ENCODE assay signal across 1 cellular context in genomic region chr7:73963252-73963822, GRCh38.
TF ChIP-seq lines count a peak whose summit lies in the region.

No MANE protein-coding gene starts in this region.

TF ChIP-seq in HEK293, 187 proteins besides CTCF, POLR2A, EP300 and RAD21 (continued from another document):
- TF ChIP-seq ATF2 (tag by site-specific recombination; IDR thresholded peaks at IDR 0.05; ENCODE audit: low read depth) (no peak), ZNF776 (tag by site-specific recombination; IDR thresholded peaks at IDR 0.05; ENCODE audit: borderline replicate concordance) (no peak), ZNF169 (tag by site-specific recombination; IDR thresholded peaks at IDR 0.05) (no peak), ZNF670 (tag by site-specific recombination; IDR thresholded peaks at IDR 0.05; ENCODE audit: low read depth) (no peak), ZNF596 (tag by site-specific recombination; IDR thresholded peaks at IDR 0.05) (no peak), ZNF18 (tag by site-specific recombination; IDR thresholded peaks at IDR 0.05) (no peak), BCL6B (tag by site-specific recombination; IDR thresholded peaks at IDR 0.05) (no peak), SP7 (tag by site-specific recombination; IDR thresholded peaks at IDR 0.05) (0 out of 2 replicates have a peak, but pooled peaks have one; percentile 22), TSHZ1 (tag by site-specific recombination; IDR thresholded peaks at IDR 0.05; ENCODE audit: borderline replicate concordance) (no peak), ZNF549 (tag by site-specific recombination; IDR thresholded peaks at IDR 0.05) (no peak), SETDB1 (IDR thresholded peaks at IDR 0.05; ENCODE audit: insufficient read length, low read length) (peak; percentile 80), HOXD13 (CRISPR knock-in tag; IDR thresholded peaks at IDR 0.05; ENCODE audit: borderline replicate concordance) (no peak), ZNF624 (tag by site-specific recombination; IDR thresholded peaks at IDR 0.05) (no peak), TCF7L2 (IDR thresholded peaks at IDR 0.05; ENCODE audit: borderline replicate concordance, low read depth, low read length) (no peak), ZNF341 (tag by site-specific recombination; IDR thresholded peaks at IDR 0.05; ENCODE audit: low read depth) (no peak), ZBTB7A (tag by site-specific recombination; IDR thresholded peaks at IDR 0.05; ENCODE audit: low read depth) (no peak), ZNF585B (tag by site-specific recombination; IDR thresholded peaks at IDR 0.05) (peak; percentile 27; the same call in 1 of the 2 replicates), ZNF133 (tag by site-specific recombination; IDR thresholded peaks at IDR 0.05) (peak; percentile 68), SP2 (tag by site-specific recombination; IDR thresholded peaks at IDR 0.05) (no peak)
